12 cellular contexts compared by ENCODE assay signal in genomic region chrX:40148439-40149285, GRCh38. TPM values are rescaled to one million over a fixed set of nuclear protein-coding genes. Genes with fewer than 3 reads are reported as not detected.
DNase-seq lines count a peak whose midpoint lies in the region; ATAC-seq and TF ChIP-seq lines count a peak whose summit lies in the region.
"Had no signal": no experiment of that assay in that cellular context is flagged by ENCODE, and none has a peak within 500 bp of the region (broad histone marks: within the 10 kb centered on the region; RNA-seq: fewer than 3 reads in every experiment).

No MANE protein-coding gene starts in this region.

- H3K27ac Mint-ChIP-seq in endodermal cell: no peak overlapping the region
- H3K27ac Mint-ChIP-seq in CD8-positive, alpha-beta T cell: no peak overlapping the region
- H3K27ac Mint-ChIP-seq: activated T-cell treated with anti-CD3 and anti-CD28 coated beads, Interleukin-2, amount 50 U/mL, for 72 hours had no signal

- H3K4me1 ChIP-seq in endodermal cell (ENCODE audit: control insufficient read depth, insufficient read depth, low read length): no peaks in the 10 kb centered on the region
- H3K4me1 ChIP-seq in CD8-positive, alpha-beta T cell (ENCODE audit: insufficient read depth, low read length): peaks cover 6% of the 10 kb centered on the region

- 25% methylated on average over 21 of the region's 23 CpGs; no CpG with 5 or more reads in 1 of the 2 experiments for WGBS in endodermal cell (ENCODE audit: insufficient coverage in 1 of 2, insufficient read length in 1 of 2), 2 experiments

- no peak overlapping the region for H3K4me3 ChIP-seq in endodermal cell (ENCODE audit: low read length)
- no peak overlapping the region for H3K4me3 ChIP-seq in CD8-positive, alpha-beta T cell (ENCODE audit: low read depth, low read length)

- peak overlapping the region; percentile 38 for H3K4me3 Mint-ChIP-seq in endodermal cell
- H3K4me3 Mint-ChIP-seq in CD8-positive, alpha-beta T cell: no peak overlapping the region

- intact Hi-C loops in CD8-positive, alpha-beta T cell (cut with DNase I, micrococcal nuclease): no loop called here

- no peak for TF ChIP-seq CTCF in endodermal cell (conservative IDR thresholded peaks at IDR 0.05)
- no peak for TF ChIP-seq CTCF in CD8-positive, alpha-beta T cell (IDR thresholded peaks at IDR 0.05)

- no peak overlapping the region for H3K9ac ChIP-seq in endodermal cell (ENCODE audit: extremely low read depth, low read length, poor library complexity, severe bottlenecking)

- peaks cover 3% of the 10 kb centered on the region for H3K9me3 Mint-ChIP-seq in endodermal cell
- no peaks in the 10 kb centered on the region for H3K9me3 Mint-ChIP-seq in CD8-positive, alpha-beta T cell
- H3K9me3 Mint-ChIP-seq: activated T-cell treated with anti-CD3 and anti-CD28 coated beads, Interleukin-2, amount 50 U/mL, for 72 hours had no signal

- H3K27me3 ChIP-seq in endodermal cell (ENCODE audit: control insufficient read depth, insufficient read depth, low read length, poor library complexity, severe bottlenecking): peaks cover 63% of the 10 kb centered on the region
- no peaks in the 10 kb centered on the region for H3K27me3 ChIP-seq in CD8-positive, alpha-beta T cell (ENCODE audit: insufficient read depth, low read length)

- no peaks in the 10 kb centered on the region for H3K36me3 ChIP-seq in endodermal cell (ENCODE audit: control insufficient read depth, insufficient read depth, low read length)
- no peaks in the 10 kb centered on the region for H3K36me3 ChIP-seq in CD8-positive, alpha-beta T cell (ENCODE audit: insufficient read depth, low read length)

- peaks cover 36% of the 10 kb centered on the region for H3K4me1 Mint-ChIP-seq in endodermal cell
- peaks cover 16% of the 10 kb centered on the region for H3K4me1 Mint-ChIP-seq in CD8-positive, alpha-beta T cell (ENCODE audit: low read depth)

- DNase-seq in NCI-H526 (lab: John Stamatoyannopoulos, UW) (peak; percentile 58 to 80), NCI-H526 treated with DMSO at 0.1 percent for 48 hours (lab: John Stamatoyannopoulos, UW) (no peak), NOMO-1 treated with DMSO at 0.1 percent for 48 hours (lab: John Stamatoyannopoulos, UW; ENCODE audit: unreplicated experiment) (peak; percentile 80), endodermal cell (peak; percentile 87), retina (peak; percentile 46), NCI-H1417 (lab: John Stamatoyannopoulos, UW) (no peak), NCI-H226 (no peak)
- no peak for DNase-seq in CD8-positive, alpha-beta T cell
- DNase-seq: activated T-cell treated with anti-CD3 and anti-CD28 coated beads, Interleukin-2, amount 50 U/mL, for 72 hours; NCI-H1417 treated with DMSO at 0.1 percent for 48 hours; stimulated activated CD8-positive, alpha-beta memory T cell treated with anti-CD3 and anti-CD28 coated beads, Interleukin-4, amount 100 ng/mL, for 48 hours; SW 1271 had no signal

- CTCF ChIA-PET in CD8-positive, alpha-beta T cell (lab: Charles Lee): interaction anchor here (1.0 kb wide), 1 partner anchor 32 kb away, joined by 3 read pairs; no protein-coding TSS in a partner anchor

- ATAC-seq in CD8-positive, alpha-beta T cell: no peak
- ATAC-seq: activated T-cell treated with anti-CD3 and anti-CD28 coated beads, Interleukin-2, amount 50 U/mL, for 72 hours had no signal

- H3K27ac ChIP-seq in endodermal cell (ENCODE audit: low read depth, low read length): no peak overlapping the region
- no peak overlapping the region for H3K27ac ChIP-seq in CD8-positive, alpha-beta T cell (ENCODE audit: low read depth, low read length)

- POLR2A ChIA-PET in CD8-positive, alpha-beta T cell (lab: Charles Lee): interaction anchor here (0.5 to 0.6 kb wide), 2 partner anchors 12 to 36 kb away, joined by 3 to 4 read pairs; no protein-coding TSS in a partner anchor

- no peaks in the 10 kb centered on the region for H3K36me3 Mint-ChIP-seq in endodermal cell (ENCODE audit: low read depth)
- no peaks in the 10 kb centered on the region for H3K36me3 Mint-ChIP-seq in CD8-positive, alpha-beta T cell

- H3K27me3 Mint-ChIP-seq in endodermal cell (ENCODE audit: insufficient read depth): peaks cover 91% of the 10 kb centered on the region
- no peaks in the 10 kb centered on the region for H3K27me3 Mint-ChIP-seq in CD8-positive, alpha-beta T cell (ENCODE audit: low read depth)

- no peaks in the 10 kb centered on the region for H3K9me3 ChIP-seq in endodermal cell (ENCODE audit: control insufficient read depth, low read length)
- no peaks in the 10 kb centered on the region for H3K9me3 ChIP-seq in CD8-positive, alpha-beta T cell (ENCODE audit: low read length)

RNA-seq across cellular contexts. Expression of gene BCOR, which starts 50.9 kb away (rescaled TPM):
- 10 to 100 TPM; 31.3 to 37.9 TPM for total RNA-seq in endodermal cell
- 31.8 TPM for polyA plus RNA-seq in endodermal cell (2013, experiment 1 of 2)
- 30.2 TPM for polyA plus RNA-seq in endodermal cell (2013, experiment 2 of 2)
- 10 to 100 TPM; 35.5 to 38.5 TPM for total RNA-seq in CD8-positive, alpha-beta T cell

Comparison
In these comparisons a context has a peak if more than half of its experiments do, and no peak if none do; other contexts are left out.
1. DNase-seq: peak in NCI-H526 (2 of 2), NOMO-1 treated with DMSO at 0.1 percent for 48 hours (single experiment), endodermal cell (single experiment) and retina (single experiment); none in NCI-H526 treated with DMSO at 0.1 percent for 48 hours (single experiment), NCI-H1417 (0 of 3), NCI-H226 (single experiment) and CD8-positive, alpha-beta T cell (0 of 7).